In the genomic region with DNA sequence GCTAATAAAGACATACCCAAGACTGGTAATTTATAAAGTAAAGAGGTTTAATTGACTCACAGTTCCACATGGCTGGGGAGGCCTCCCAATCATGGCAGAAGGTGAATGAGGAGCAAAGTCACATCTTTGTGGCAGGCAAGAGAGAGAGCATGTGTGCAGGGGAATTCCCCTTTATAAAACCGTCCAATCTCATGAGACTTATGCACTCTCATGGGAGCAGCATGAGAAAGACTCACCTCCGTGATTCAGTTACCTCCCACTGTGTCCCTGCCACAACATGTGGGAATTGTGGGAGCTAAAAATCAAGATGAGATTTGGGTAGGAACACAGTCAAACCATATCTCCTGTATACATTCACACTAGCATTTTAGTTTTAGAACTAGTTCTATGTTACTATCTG, we compare ENCODE assay signal across 8 cellular contexts.
DNase-seq lines count a peak whose midpoint lies in the region; ATAC-seq and TF ChIP-seq lines count a peak whose summit lies in the region.
"Not testable (repeated sequence)": the region's sequence is repeated elsewhere in the genome, so short reads cannot be mapped to it uniquely, and the experiment has no call there.

No MANE protein-coding gene starts in this region.

- POLR2A ChIA-PET in MCF 10A (lab: Yijun Ruan, JAX): not testable (repeated sequence)

- CTCF ChIA-PET in MCF 10A (lab: Yijun Ruan, JAX): not testable (repeated sequence)

- H3K4me3 ChIP-seq in fibroblast of mammary gland (ENCODE audit: control insufficient read depth, low read depth, low read length): not testable (repeated sequence)

- in situ Hi-C loops in ACHN (cut with HindIII; ENCODE audit: low pct_ligation_motif_present, low pct_unique_long_range_greater_than_20kb, low sequenced_read_pairs): not testable (repeated sequence)

- not testable (repeated sequence) for TF ChIP-seq CTCF in MCF 10A (IDR thresholded peaks at IDR 0.05; ENCODE audit: unreplicated experiment); fibroblast of mammary gland (conservative IDR thresholded peaks at IDR 0.05; ENCODE audit: control insufficient read depth, insufficient read depth, low read depth, low read length)

- not testable (repeated sequence) for H3K36me3 Mint-ChIP-seq in activated T-helper 17 cell treated with anti-CD3 and anti-CD28 coated beads, Interleukin-2, amount 50 U/mL, for 72 hours (ENCODE audit: low read depth); MCF 10A (ENCODE audit: insufficient read depth, unreplicated experiment); memory B cell; stimulated activated memory B cell treated with anti-CD40 and anti-IgM and Interleukin-4, amounts not matched to agents 10 μg/mL and 1 μg/mL and 100 μg/mL, for 72 hours

- not testable (repeated sequence) for H3K27ac Mint-ChIP-seq in activated T-helper 17 cell treated with anti-CD3 and anti-CD28 coated beads, Interleukin-2, amount 50 U/mL, for 72 hours; MCF 10A (ENCODE audit: low read depth, unreplicated experiment); memory B cell; stimulated activated memory B cell treated with anti-CD40 and anti-IgM and Interleukin-4, amounts not matched to agents 10 μg/mL and 1 μg/mL and 100 μg/mL, for 72 hours

- not testable (repeated sequence) for H3K4me3 Mint-ChIP-seq in activated T-helper 17 cell treated with anti-CD3 and anti-CD28 coated beads, Interleukin-2, amount 50 U/mL, for 72 hours; MCF 10A (ENCODE audit: unreplicated experiment); memory B cell; stimulated activated memory B cell treated with anti-CD40 and anti-IgM and Interleukin-4, amounts not matched to agents 10 μg/mL and 1 μg/mL and 100 μg/mL, for 72 hours

- intact Hi-C loops in MCF 10A (cut with micrococcal nuclease): not testable (repeated sequence)

- peak; percentile 80 for ATAC-seq in activated T-helper 17 cell treated with anti-CD3 and anti-CD28 coated beads, Interleukin-2, amount 50 U/mL, for 72 hours (replicated peaks)
- ATAC-seq in memory B cell (ENCODE audit: low read depth): peak; percentile 31
- peak; percentile 53 for ATAC-seq in stimulated activated memory B cell treated with anti-CD40 and anti-IgM and Interleukin-4, amounts not matched to agents 10 μg/mL and 1 μg/mL and 100 μg/mL, for 72 hours

- DNase-seq in ACHN (peak; percentile 35), HT1080 (ENCODE audit: low read depth) (peak; percentile 51), RPMI7951 (ENCODE audit: low read depth) (peak; percentile 9), MCF 10A (ENCODE audit: unreplicated experiment) (peak; percentile 1), fibroblast of mammary gland (ENCODE audit: low read depth) (peak; percentile 11)
- DNase-seq in memory B cell (ENCODE audit: low spot score in 2 of 2): not testable (repeated sequence)

- not testable (repeated sequence) for BruUV-seq in MCF 10A (replicated peaks; lab: Mats Ljungman, UMichigan)

- not testable (repeated sequence) for H3K27me3 Mint-ChIP-seq in activated T-helper 17 cell treated with anti-CD3 and anti-CD28 coated beads, Interleukin-2, amount 50 U/mL, for 72 hours; MCF 10A (ENCODE audit: insufficient read depth, unreplicated experiment); memory B cell; stimulated activated memory B cell treated with anti-CD40 and anti-IgM and Interleukin-4, amounts not matched to agents 10 μg/mL and 1 μg/mL and 100 μg/mL, for 72 hours

- H3K4me1 Mint-ChIP-seq in activated T-helper 17 cell treated with anti-CD3 and anti-CD28 coated beads, Interleukin-2, amount 50 U/mL, for 72 hours; MCF 10A (ENCODE audit: insufficient read depth, unreplicated experiment); memory B cell; stimulated activated memory B cell treated with anti-CD40 and anti-IgM and Interleukin-4, amounts not matched to agents 10 μg/mL and 1 μg/mL and 100 μg/mL, for 72 hours: not testable (repeated sequence)

- not testable (repeated sequence) for H3K9me3 Mint-ChIP-seq in activated T-helper 17 cell treated with anti-CD3 and anti-CD28 coated beads, Interleukin-2, amount 50 U/mL, for 72 hours; MCF 10A (ENCODE audit: unreplicated experiment); memory B cell; stimulated activated memory B cell treated with anti-CD40 and anti-IgM and Interleukin-4, amounts not matched to agents 10 μg/mL and 1 μg/mL and 100 μg/mL, for 72 hours
